8 cellular contexts compared by ENCODE assay signal in the genomic region with DNA sequence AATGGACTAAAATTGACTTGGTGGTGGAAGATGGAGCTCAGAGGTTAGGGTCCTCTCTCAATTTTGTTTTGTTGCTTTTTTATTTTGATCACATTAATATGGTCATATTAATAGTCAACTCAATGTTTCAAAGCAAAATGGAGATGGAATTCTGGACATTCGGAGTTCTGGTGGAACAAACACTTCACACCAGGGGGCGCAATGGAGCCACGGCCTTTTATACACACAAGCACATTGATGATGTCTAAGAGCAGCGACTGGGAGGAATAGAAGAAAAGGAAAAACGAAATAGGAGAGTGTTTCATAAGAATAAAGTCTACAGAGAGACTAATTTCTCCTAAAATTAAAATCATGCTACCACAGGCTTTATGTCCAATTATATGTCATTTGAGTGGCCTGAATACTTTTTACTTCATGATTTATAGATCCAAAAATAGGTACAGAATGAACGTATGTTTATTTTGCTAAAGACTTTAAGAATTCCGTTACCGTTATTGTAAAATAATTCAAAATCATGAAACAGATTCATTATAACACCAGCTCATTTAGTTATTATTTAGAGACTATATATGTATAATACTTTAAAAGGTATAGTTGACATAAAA.
A peak's percentile ranks its signal among the peaks of the same experiment; 100 is the strongest.
DNase-seq lines count a peak whose midpoint lies in the region; ATAC-seq and TF ChIP-seq lines count a peak whose summit lies in the region.

No MANE protein-coding gene starts in this region.

- no peak overlapping the region for H3K27ac ChIP-seq in heart left ventricle

- intact Hi-C loops in heart left ventricle (cut with DNase I): loop anchor here in 2 of 10 donors (5.0 kb wide), 1 partner anchor 638 kb away; a partner anchor contains a TSS

- H3K36me3 ChIP-seq in heart left ventricle: no peaks in the 10 kb centered on the region

- peak; percentile 62 for ATAC-seq in GM21717 (IDR thresholded peaks at IDR 0.05; ENCODE audit: unreplicated experiment)
- ATAC-seq in heart left ventricle: peak in 2 of 4 donors; percentile 37 to 57

- H3K9me3 ChIP-seq in heart left ventricle: no peaks in the 10 kb centered on the region

- no peaks in the 10 kb centered on the region for H3K4me1 ChIP-seq in heart left ventricle

- H3K4me3 ChIP-seq in heart left ventricle (peak overlapping the region in 2 of 12 donors; percentile 13 to 28), retinal pigment epithelial cell (ENCODE audit: low read length) (no peak overlapping the region)

- WGBS in heart left ventricle, 4 donors: 32 to 38% (median 35%) methylated on average over 8 of the region's 8 CpGs

- peak; percentile 37 for DNase-seq in DMS114 treated with DMSO at 0.1 percent for 48 hours (lab: John Stamatoyannopoulos, UW; ENCODE audit: unreplicated experiment)
- peak; percentile 75 for DNase-seq in LHCN-M2 (ENCODE audit: low read depth)
- peak; percentile 70 for DNase-seq in SHP77 treated with DMSO at 0.1 percent for 48 hours (lab: John Stamatoyannopoulos, UW)
- DNase-seq in activated naive CD4-positive, alpha-beta T cell treated with anti-CD3 and anti-CD28 coated beads, Interleukin-2, amount 50 U/mL, for 16 hours: peak; percentile 58
- peak; percentile 66 to 79 (median 70) for DNase-seq in heart left ventricle
- DNase-seq in retinal pigment epithelial cell (ENCODE audit: low read depth): no peak
- no peak for DNase-seq in DMS79 (lab: John Stamatoyannopoulos, UW)

- H3K27me3 ChIP-seq in heart left ventricle: no peaks in the 10 kb centered on the region

- no peak for TF ChIP-seq POLR2A in heart left ventricle (IDR thresholded peaks at IDR 0.05)

- TF ChIP-seq CTCF in heart left ventricle (IDR thresholded peaks at IDR 0.05) (peak; percentile 68 to 90 (median 83)), retinal pigment epithelial cell (conservative IDR thresholded peaks at IDR 0.05; ENCODE audit: low read depth, low read length) (peak; percentile 89)

Comparison
In these comparisons a context has a peak if more than half of its experiments do, and no peak if none do; other contexts are left out.
1. DNase-seq: peak in DMS114 treated with DMSO at 0.1 percent for 48 hours (single experiment), LHCN-M2 (single experiment), SHP77 treated with DMSO at 0.1 percent for 48 hours (single experiment), activated naive CD4-positive, alpha-beta T cell treated with anti-CD3 and anti-CD28 coated beads, Interleukin-2, amount 50 U/mL, for 16 hours (single experiment) and heart left ventricle (5 of 5); none in retinal pigment epithelial cell (single experiment) and DMS79 (single experiment).